ENCODE assay signal across 11 cellular contexts in the genomic region with DNA sequence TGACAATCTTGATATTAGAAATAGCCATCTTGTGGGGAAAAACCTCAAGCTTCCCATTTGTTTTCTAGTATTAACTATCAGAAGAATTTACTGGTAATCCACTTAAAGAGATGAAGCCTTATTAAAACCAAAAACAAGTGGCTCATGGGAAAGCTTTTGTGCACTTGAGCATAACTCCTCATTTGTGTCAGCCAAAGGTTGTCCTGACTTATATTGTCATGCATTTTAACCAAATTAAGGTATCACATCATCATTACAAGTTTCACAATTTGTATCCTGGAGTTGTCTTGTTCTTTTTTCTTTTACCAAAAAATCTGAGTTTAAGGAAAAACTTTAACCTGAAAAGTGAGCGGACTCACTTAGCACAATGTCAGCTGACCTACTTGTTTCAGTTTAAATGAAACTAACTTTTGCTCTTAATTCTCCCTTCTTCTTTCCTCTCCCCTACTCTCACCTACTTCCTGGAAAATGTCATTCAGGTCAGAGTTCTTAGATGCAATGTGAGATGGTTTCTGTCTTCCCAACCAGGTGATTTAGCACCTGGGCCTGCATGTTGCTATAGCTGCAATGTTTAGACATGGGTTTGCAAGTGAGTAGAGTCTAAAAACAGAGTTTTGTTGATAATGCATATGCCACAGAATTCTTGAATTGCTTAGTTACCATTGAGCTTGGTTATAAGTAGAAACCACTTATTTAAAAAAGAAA.
DNase-seq lines count a peak whose midpoint lies in the region; ATAC-seq and TF ChIP-seq lines count a peak whose summit lies in the region.
"Had no signal": no experiment of that assay in that cellular context is flagged by ENCODE, and none has a peak within 500 bp of the region (broad histone marks: within the 10 kb centered on the region; RNA-seq: fewer than 3 reads in every experiment).

No MANE protein-coding gene starts in this region.

- H3K4me1 Mint-ChIP-seq in activated T-helper 2 cell treated with anti-CD3 and anti-CD28 coated beads, Interferon-gamma antibody, Interleukin-2, Interleukin-4, amounts not matched to agents 10 μg/mL and 5 μg/mL and 100 μg/mL, durations not matched to agents 14 hours and 24 hours and 36 hours (ENCODE audit: low read depth) = peaks cover 31% of the 10 kb centered on the region

- DNase-seq in GM12865 (ENCODE audit: low read depth) = peak; percentile 72
- no peak for DNase-seq in activated T-helper 2 cell treated with anti-CD3 and anti-CD28 coated beads, Interferon-gamma antibody, Interleukin-2, Interleukin-4, amounts not matched to agents 10 μg/mL and 5 μg/mL and 100 μg/mL, durations not matched to agents 14 hours and 24 hours and 36 hours (ENCODE audit: low spot score)
- DNase-seq in WERI-Rb-1 = no peak
- DNase-seq in coronary artery (ENCODE audit: low spot score) = no peak
- DNase-seq in GM19238 (ENCODE audit: insufficient read length, low spot score) = no peak
- DNase-seq in SJCRH30 = no peak
- DNase-seq: activated CD4-positive, alpha-beta T cell treated with anti-CD3 and anti-CD28 coated beads for 4 hours; islet precursor cell; stimulated activated naive CD4-positive, alpha-beta T cell treated with Interleukin-2 at 50 U/mL for 16 hours had no signal

- no peak overlapping the region for H3K27ac ChIP-seq in WERI-Rb-1
- H3K27ac ChIP-seq in coronary artery = no peak overlapping the region
- H3K27ac ChIP-seq in SJCRH30 = no peak overlapping the region

- H3K4me1 ChIP-seq in SJCRH30 = peaks cover 3% of the 10 kb centered on the region; the same call in 1 of the 2 replicates

- H3K27ac Mint-ChIP-seq in activated T-helper 2 cell treated with anti-CD3 and anti-CD28 coated beads, Interferon-gamma antibody, Interleukin-2, Interleukin-4, amounts not matched to agents 10 μg/mL and 5 μg/mL and 100 μg/mL, durations not matched to agents 14 hours and 24 hours and 36 hours = peak overlapping the region; percentile 1

- H3K27me3 Mint-ChIP-seq in activated T-helper 2 cell treated with anti-CD3 and anti-CD28 coated beads, Interferon-gamma antibody, Interleukin-2, Interleukin-4, amounts not matched to agents 10 μg/mL and 5 μg/mL and 100 μg/mL, durations not matched to agents 14 hours and 24 hours and 36 hours (ENCODE audit: low read depth) = peaks cover 5% of the 10 kb centered on the region

- H3K4me3 ChIP-seq in GM12865 (ENCODE audit: low read depth, low read length) (peak overlapping the region; percentile 12; the same call in 1 of the 2 replicates), WERI-Rb-1 (ENCODE audit: low read depth, low read length) (no peak overlapping the region), coronary artery (no peak overlapping the region), SJCRH30 (no peak overlapping the region)

- TF ChIP-seq CTCF in GM12865 (IDR thresholded peaks at IDR 0.05; ENCODE audit: insufficient read depth, low read depth, low read length, missing control alignments) = no peak
- TF ChIP-seq CTCF in WERI-Rb-1 (IDR thresholded peaks at IDR 0.05; ENCODE audit: low read depth, low read length) = no peak
- TF ChIP-seq CTCF in coronary artery (IDR thresholded peaks at IDR 0.05) = no peak

- H3K4me3 Mint-ChIP-seq in activated T-helper 2 cell treated with anti-CD3 and anti-CD28 coated beads, Interferon-gamma antibody, Interleukin-2, Interleukin-4, amounts not matched to agents 10 μg/mL and 5 μg/mL and 100 μg/mL, durations not matched to agents 14 hours and 24 hours and 36 hours (ENCODE audit: low read depth) = no peak overlapping the region

- ATAC-seq in GM19395 (IDR thresholded peaks at IDR 0.05; ENCODE audit: unreplicated experiment) (peak; percentile 46), HG03108 (IDR thresholded peaks at IDR 0.05; ENCODE audit: unreplicated experiment) (peak; percentile 50)

- no peaks in the 10 kb centered on the region for H3K36me3 Mint-ChIP-seq in activated T-helper 2 cell treated with anti-CD3 and anti-CD28 coated beads, Interferon-gamma antibody, Interleukin-2, Interleukin-4, amounts not matched to agents 10 μg/mL and 5 μg/mL and 100 μg/mL, durations not matched to agents 14 hours and 24 hours and 36 hours (ENCODE audit: low read depth)

- intact Hi-C loops in activated T-helper 2 cell treated with anti-CD3 and anti-CD28 coated beads, Interferon-gamma antibody, Interleukin-2, Interleukin-4, amounts not matched to agents 10 μg/mL and 5 μg/mL and 100 μg/mL, durations not matched to agents 14 hours and 24 hours and 36 hours (cut with micrococcal nuclease) = loop anchor here (10.0 kb wide), 1 partner anchor 155 kb away; no protein-coding TSS in a partner anchor

- H3K36me3 ChIP-seq in WERI-Rb-1 = no peaks in the 10 kb centered on the region
- H3K36me3 ChIP-seq in SJCRH30 = no peaks in the 10 kb centered on the region

- no peaks in the 10 kb centered on the region for H3K27me3 ChIP-seq in WERI-Rb-1 (ENCODE audit: insufficient read depth, low read depth, severe bottlenecking)
- H3K27me3 ChIP-seq in SJCRH30 = no peaks in the 10 kb centered on the region

- H3K9me3 Mint-ChIP-seq in activated T-helper 2 cell treated with anti-CD3 and anti-CD28 coated beads, Interferon-gamma antibody, Interleukin-2, Interleukin-4, amounts not matched to agents 10 μg/mL and 5 μg/mL and 100 μg/mL, durations not matched to agents 14 hours and 24 hours and 36 hours = no peaks in the 10 kb centered on the region

- H3K9me3 ChIP-seq in WERI-Rb-1 (ENCODE audit: severe bottlenecking) = no peaks in the 10 kb centered on the region
- H3K9me3 ChIP-seq in SJCRH30 (replicated peaks) = no peaks in the 10 kb centered on the region
